11 cellular contexts compared by ENCODE assay signal in genomic region chr11:64765841-64766682, GRCh38. TPM values are rescaled to one million over a fixed set of nuclear protein-coding genes. Genes with fewer than 3 reads are reported as not detected.
A peak's percentile ranks its signal among the peaks of the same experiment; 100 is the strongest.
DNase-seq lines count a peak whose midpoint lies in the region; ATAC-seq and TF ChIP-seq lines count a peak whose summit lies in the region.
"Had no signal": no experiment of that assay in that cellular context is flagged by ENCODE, and none has a peak within 500 bp of the region (broad histone marks: within the 10 kb centered on the region; RNA-seq: fewer than 3 reads in every experiment).

No MANE protein-coding gene starts in this region.

- H3K36me3 Mint-ChIP-seq in activated naive CD4-positive, alpha-beta T cell treated with anti-CD3 and anti-CD28 coated beads for 36 hours (ENCODE audit: low read depth): peaks cover 74% of the 10 kb centered on the region
- H3K36me3 Mint-ChIP-seq in T-cell (peaks cover 72% of the 10 kb centered on the region), immature natural killer cell (peaks cover 45 to 58% (median 45%) of the 10 kb centered on the region in 3 donors)
- H3K36me3 Mint-ChIP-seq in stimulated activated memory B cell treated with anti-CD40 and anti-IgM and Interleukin-4, amounts not matched to agents 10 μg/mL and 1 μg/mL and 100 μg/mL, for 72 hours: peaks cover 73% of the 10 kb centered on the region

- no peak for TF ChIP-seq EP300 in stomach (IDR thresholded peaks at IDR 0.05)

- H3K9me3 ChIP-seq in stomach: no peaks in the 10 kb centered on the region
- H3K9me3 ChIP-seq: vagina had no signal

- H3K27me3 ChIP-seq in stomach: no peaks in the 10 kb centered on the region
- H3K27me3 ChIP-seq: vagina had no signal

- no peak overlapping the region for H3K4me3 Mint-ChIP-seq in activated naive CD4-positive, alpha-beta T cell treated with anti-CD3 and anti-CD28 coated beads for 36 hours
- H3K4me3 Mint-ChIP-seq in T-cell (peak overlapping the region in 2 of 3 donors; percentile 37 to 86), immature natural killer cell (peak overlapping the region; percentile 74 to 88 (median 85))
- H3K4me3 Mint-ChIP-seq in stimulated activated memory B cell treated with anti-CD40 and anti-IgM and Interleukin-4, amounts not matched to agents 10 μg/mL and 1 μg/mL and 100 μg/mL, for 72 hours: peak overlapping the region; percentile 54

- no peak for TF ChIP-seq CTCF in stomach (IDR thresholded peaks at IDR 0.05)

- CTCF ChIA-PET in activated naive CD4-positive, alpha-beta T cell treated with anti-CD3 and anti-CD28 coated beads for 36 hours (lab: Charles Lee): interaction anchor here (0.6 to 2.6 kb wide), 3 partner anchors 10 to 77 kb away, joined by 4 to 6 read pairs (median 4); partner anchors contain the start of gene RASGRP2
- CTCF ChIA-PET in T-cell (lab: Charles Lee): interaction anchor here in 1 of 2 donors (0.9 kb wide), 1 partner anchor 10 kb away, joined by 4 read pairs; no protein-coding TSS in a partner anchor

- H3K27ac Mint-ChIP-seq in activated naive CD4-positive, alpha-beta T cell treated with anti-CD3 and anti-CD28 coated beads for 36 hours: peak overlapping the region; percentile 71
- H3K27ac Mint-ChIP-seq in T-cell (peak overlapping the region; percentile 88 to 97), immature natural killer cell (peak overlapping the region; percentile 85 to 96 (median 92))
- peak overlapping the region; percentile 57 for H3K27ac Mint-ChIP-seq in stimulated activated memory B cell treated with anti-CD40 and anti-IgM and Interleukin-4, amounts not matched to agents 10 μg/mL and 1 μg/mL and 100 μg/mL, for 72 hours

- DNase-seq in activated naive CD4-positive, alpha-beta T cell treated with anti-CD3 and anti-CD28 coated beads for 36 hours: no peak
- no peak for DNase-seq in activated naive CD4-positive, alpha-beta T cell (lab: John Stamatoyannopoulos, UW)
- no peak for DNase-seq in T-cell
- peak; percentile 50 to 56 (median 53) for DNase-seq in immature natural killer cell
- no peak for DNase-seq in NCI-H2081 (lab: John Stamatoyannopoulos, UW)
- no peak for DNase-seq in stomach
- DNase-seq: Karpas-422, NCI-H2081 treated with DMSO at 0.1 percent for 48 hours had no signal

- peaks cover 94% of the 10 kb centered on the region for H3K4me1 Mint-ChIP-seq in activated naive CD4-positive, alpha-beta T cell treated with anti-CD3 and anti-CD28 coated beads for 36 hours (ENCODE audit: low read depth)
- peaks cover 90 to 95% (median 92%) of the 10 kb centered on the region in 3 donors for H3K4me1 Mint-ChIP-seq in T-cell
- H3K4me1 Mint-ChIP-seq in immature natural killer cell: peaks cover 77 to 93% of the 10 kb centered on the region in 2 donors
- H3K4me1 Mint-ChIP-seq in stimulated activated memory B cell treated with anti-CD40 and anti-IgM and Interleukin-4, amounts not matched to agents 10 μg/mL and 1 μg/mL and 100 μg/mL, for 72 hours: peaks cover 97% of the 10 kb centered on the region

- no peaks in the 10 kb centered on the region for H3K9me3 Mint-ChIP-seq in activated naive CD4-positive, alpha-beta T cell treated with anti-CD3 and anti-CD28 coated beads for 36 hours
- H3K9me3 Mint-ChIP-seq in T-cell (no peaks in the 10 kb centered on the region), immature natural killer cell (no peaks in the 10 kb centered on the region)
- no peaks in the 10 kb centered on the region for H3K9me3 Mint-ChIP-seq in stimulated activated memory B cell treated with anti-CD40 and anti-IgM and Interleukin-4, amounts not matched to agents 10 μg/mL and 1 μg/mL and 100 μg/mL, for 72 hours

- peaks cover 89 to 94% (median 91%) of the 10 kb centered on the region in 4 donors for H3K36me3 ChIP-seq in stomach

- no peak for TF ChIP-seq POLR2A in stomach (IDR thresholded peaks at IDR 0.05)

- no peak overlapping the region for H3K4me3 ChIP-seq in stomach
- H3K4me3 ChIP-seq: vagina had no signal

- 85 to 93% (median 87%) methylated on average over 32 to 42 of the region's 42 CpGs for WGBS in stomach, 5 donors

- POLR2A ChIA-PET in T-cell (lab: Charles Lee): interaction anchor here in 1 of 2 donors (0.6 to 1.5 kb wide), 2 partner anchors 9 to 19 kb away, joined by 4 to 12 read pairs; no protein-coding TSS in a partner anchor

- intact Hi-C loops in activated naive CD4-positive, alpha-beta T cell treated with anti-CD3 and anti-CD28 coated beads for 36 hours (cut with micrococcal nuclease): loop anchor here (2.0 kb wide), 1 partner anchor 13 kb away; the partner anchor contains the start of gene SF1
- intact Hi-C loops in stomach (cut with DNase I; ENCODE audit: low total_unique reads): no loop called here

- ATAC-seq in T-cell (replicated peaks in 1 of 4) (no peak), HG02885 (IDR thresholded peaks at IDR 0.05; ENCODE audit: poor library complexity, unreplicated experiment) (no peak)
- no peak for ATAC-seq in stimulated activated memory B cell treated with anti-CD40 and anti-IgM and Interleukin-4, amounts not matched to agents 10 μg/mL and 1 μg/mL and 100 μg/mL, for 72 hours

- no peak overlapping the region for H3K27ac ChIP-seq in stomach
- H3K27ac ChIP-seq: vagina had no signal

- H3K4me1 ChIP-seq in stomach: peaks cover 26 to 80% (median 49%) of the 10 kb centered on the region in 4 donors

- no peaks in the 10 kb centered on the region for H3K27me3 Mint-ChIP-seq in activated naive CD4-positive, alpha-beta T cell treated with anti-CD3 and anti-CD28 coated beads for 36 hours (ENCODE audit: low read depth)
- no peaks in the 10 kb centered on the region for H3K27me3 Mint-ChIP-seq in T-cell
- peaks cover 26 to 66% (median 44%) of the 10 kb centered on the region in 3 donors for H3K27me3 Mint-ChIP-seq in immature natural killer cell (ENCODE audit: low read depth in 3 of 3)
- H3K27me3 Mint-ChIP-seq in stimulated activated memory B cell treated with anti-CD40 and anti-IgM and Interleukin-4, amounts not matched to agents 10 μg/mL and 1 μg/mL and 100 μg/mL, for 72 hours: no peaks in the 10 kb centered on the region

RNA-seq across cellular contexts. Expression of gene PYGM, which starts 6.3 kb away (rescaled TPM):
- total RNA-seq in activated naive CD4-positive, alpha-beta T cell treated with anti-CD3 and anti-CD28 coated beads for 36 hours: under 1 TPM; 0.64 to 0.89 TPM
- total RNA-seq in T-cell (10 to 100 TPM in 1 of 5 donors, 1 to 10 TPM in 4; 7.4 to 34.7 (median 8.5) TPM), stomach (1 to 10 TPM in 2 of 5 donors, under 1 TPM in 2, not detected in 1; 0.58 to 2.0 (median 1.4) TPM)
- polyA plus RNA-seq in immature natural killer cell (1 to 10 TPM in 1 of 3 donors, under 1 TPM in 1, not detected in 1; 0.63 to 1.1 TPM), stomach (1 to 10 TPM in 2 of 3 donors, under 1 TPM in 1; 0.37 to 3.5 (median 3.1) TPM)

RNA-seq across cellular contexts. Expression of gene SF1, which starts 12.3 kb away (rescaled TPM):
- 100 to 1,000 TPM; 303 to 320 TPM for total RNA-seq in activated naive CD4-positive, alpha-beta T cell treated with anti-CD3 and anti-CD28 coated beads for 36 hours
- total RNA-seq in T-cell: 1,000 to 10,000 TPM in 2 of 5 donors, 100 to 1,000 TPM in 3; 670 to 1,510 (median 732) TPM
- polyA plus RNA-seq in immature natural killer cell: 100 to 1,000 TPM in 1 of 3 donors, 10 to 100 TPM in 2; 51.1 to 142 (median 56.3) TPM
- 100 to 1,000 TPM; 235 to 341 (median 279) TPM for total RNA-seq in stomach
- 10 to 100 TPM; 57.5 to 72.1 (median 63.4) TPM for polyA plus RNA-seq in stomach

RNA-seq across cellular contexts. Expression of gene RASGRP2, which starts 22.1 kb away (rescaled TPM):
- total RNA-seq in activated naive CD4-positive, alpha-beta T cell treated with anti-CD3 and anti-CD28 coated beads for 36 hours: 1 to 10 TPM; 5.2 to 5.6 TPM
- total RNA-seq in T-cell (100 to 1,000 TPM; 574 to 767 (median 656) TPM), stomach (10 to 100 TPM in 3 of 5 donors, 1 to 10 TPM in 2; 5.3 to 60.8 (median 13.4) TPM)
- polyA plus RNA-seq in immature natural killer cell (100 to 1,000 TPM; 142 to 165 (median 154) TPM), stomach (10 to 100 TPM in 1 of 3 donors, 1 to 10 TPM in 2; 7.2 to 20.6 (median 8.2) TPM)

RNA-seq across cellular contexts. Expression of gene MAP4K2, which starts 37.0 kb away (rescaled TPM):
- 10 to 100 TPM; 69.5 to 73.9 TPM for total RNA-seq in activated naive CD4-positive, alpha-beta T cell treated with anti-CD3 and anti-CD28 coated beads for 36 hours
- total RNA-seq in T-cell (100 to 1,000 TPM in 3 of 5 donors, 10 to 100 TPM in 2; 80.9 to 131 (median 102) TPM), stomach (10 to 100 TPM in 2 of 5 donors, 1 to 10 TPM in 3; 2.3 to 66.9 (median 9.0) TPM)
- polyA plus RNA-seq in immature natural killer cell (10 to 100 TPM in 2 of 3 donors, 1 to 10 TPM in 1; 9.2 to 16.4 (median 15.9) TPM), stomach (10 to 100 TPM; 13.0 to 20.9 (median 13.8) TPM)

RNA-seq across cellular contexts. Expression of gene NRXN2, which starts 43.1 kb away (rescaled TPM):
- under 1 TPM; 0.24 to 0.35 TPM for total RNA-seq in activated naive CD4-positive, alpha-beta T cell treated with anti-CD3 and anti-CD28 coated beads for 36 hours
- under 1 TPM in 3 of 5 donors, not detected in 2; 0.43 to 0.70 (median 0.47) TPM for total RNA-seq in T-cell
- 1 to 10 TPM in 2 of 3 donors, under 1 TPM in 1; 0.44 to 3.6 (median 3.2) TPM for polyA plus RNA-seq in immature natural killer cell
- total RNA-seq in stomach: 10 to 100 TPM in 1 of 5 donors, under 1 TPM in 1, not detected in 3; 0.14 to 16.9 TPM
- 1 to 10 TPM in 1 of 3 donors, under 1 TPM in 1, not detected in 1; 0.93 to 1.4 TPM for polyA plus RNA-seq in stomach

Comparison
In these comparisons a context has a peak if more than half of its experiments do, and no peak if none do; other contexts are left out.
1. DNase-seq: peak in immature natural killer cell (3 of 3); none in activated naive CD4-positive, alpha-beta T cell treated with anti-CD3 and anti-CD28 coated beads for 36 hours (single experiment), activated naive CD4-positive, alpha-beta T cell (0 of 4), T-cell (0 of 34), NCI-H2081 (0 of 2) and stomach (single experiment).
2. RNA of gene RASGRP2, which starts 22.1 kb away (total RNA-seq): 574 to 767 TPM in T-cell; 5.3 to 60.8 TPM in stomach and 5.2 to 5.6 TPM in activated naive CD4-positive, alpha-beta T cell treated with anti-CD3 and anti-CD28 coated beads for 36 hours; every median in the first group is over 4 times any median in the second.
3. Peak in every context shown above with its lines, with median percentiles within 50 percentile points of each other: H3K27ac Mint-ChIP-seq.